ENCODE assay signal across 22 cellular contexts in genomic region chr13:110056640-110057039, GRCh38.
"Had no signal": no experiment of that assay in that cellular context is flagged by ENCODE, and none has a peak within 500 bp of the region (broad histone marks: within the 10 kb centered on the region; RNA-seq: fewer than 3 reads in every experiment).

No MANE protein-coding gene starts in this region.

- H3K9me3 Mint-ChIP-seq: nephron; stimulated activated naive CD8-positive, alpha-beta T cell treated with anti-CD3 and anti-CD28 coated beads, Interleukin-15, Interleukin-2, amounts not matched to agents 100 ng/mL and 50 ng/mL, for 24 hours had no signal

- H3K27me3 Mint-ChIP-seq: naive B cell; stimulated activated memory B cell treated with anti-CD40 and anti-IgM and Interleukin-4, amounts not matched to agents 10 μg/mL and 1 μg/mL and 100 μg/mL, for 72 hours had no signal

- H3K4me1 Mint-ChIP-seq: naive B cell; nephron; stimulated activated memory B cell treated with anti-CD40 and anti-IgM and Interleukin-4, amounts not matched to agents 10 μg/mL and 1 μg/mL and 100 μg/mL, for 72 hours had no signal

- H3K36me3 ChIP-seq: colonic mucosa, heart left ventricle, spleen, transverse colon had no signal

- H3K27ac ChIP-seq: colonic mucosa, heart left ventricle, psoas muscle, spleen, transverse colon had no signal

- H3K36me3 Mint-ChIP-seq: naive B cell; stimulated activated memory B cell treated with anti-CD40 and anti-IgM and Interleukin-4, amounts not matched to agents 10 μg/mL and 1 μg/mL and 100 μg/mL, for 72 hours had no signal

- H3K27me3 ChIP-seq: colonic mucosa, transverse colon had no signal

- ATAC-seq: esophagus mucosa; heart left ventricle; left colon; left ventricle myocardium superior; psoas muscle; sciatic nerve; stimulated activated memory B cell treated with anti-CD40 and anti-IgM and Interleukin-4, amounts not matched to agents 10 μg/mL and 1 μg/mL and 100 μg/mL, for 72 hours had no signal

- DNase-seq: colonic mucosa; effector CD8-positive, alpha-beta T cell; heart left ventricle; hippocampal formation; left colon; left ventricle myocardium superior; mesendoderm; naive B cell; psoas muscle; retina; spleen; stimulated activated CD4-positive, alpha-beta T cell treated with anti-CD3 and anti-CD28 coated beads, Interleukin-15, amount 100 ng/mL, for 24 hours; stimulated activated CD4-positive, alpha-beta T cell treated with anti-CD3 and anti-CD28 coated beads, Interleukin-1b, Interleukin-23, amount 100 ng/mL, for 48 hours; stimulated activated CD4-positive, alpha-beta T cell treated with anti-CD3 and anti-CD28 coated beads, Interleukin-4, amount 100 ng/mL, for 24 hours; transverse colon had no signal

- H3K4me1 ChIP-seq: colonic mucosa, heart left ventricle, psoas muscle, spleen, transverse colon had no signal

- H3K4me3 ChIP-seq: colonic mucosa, heart left ventricle, lung, psoas muscle, spleen, transverse colon had no signal

- H3K4me3 Mint-ChIP-seq: naive B cell; nephron; stimulated activated memory B cell treated with anti-CD40 and anti-IgM and Interleukin-4, amounts not matched to agents 10 μg/mL and 1 μg/mL and 100 μg/mL, for 72 hours; stimulated activated naive CD8-positive, alpha-beta T cell treated with anti-CD3 and anti-CD28 coated beads, Interleukin-15, Interleukin-2, amounts not matched to agents 100 ng/mL and 50 ng/mL, for 24 hours had no signal

- H3K9me3 ChIP-seq: colonic mucosa, psoas muscle, spleen, transverse colon had no signal

- H3K27ac Mint-ChIP-seq: naive B cell; nephron; stimulated activated memory B cell treated with anti-CD40 and anti-IgM and Interleukin-4, amounts not matched to agents 10 μg/mL and 1 μg/mL and 100 μg/mL, for 72 hours; stimulated activated naive CD8-positive, alpha-beta T cell treated with anti-CD3 and anti-CD28 coated beads, Interleukin-15, Interleukin-2, amounts not matched to agents 100 ng/mL and 50 ng/mL, for 24 hours had no signal

- FAIRE-seq: frontal cortex had no signal
